Comparison of ENCODE assay signal across 9 cellular contexts in the genomic region with DNA sequence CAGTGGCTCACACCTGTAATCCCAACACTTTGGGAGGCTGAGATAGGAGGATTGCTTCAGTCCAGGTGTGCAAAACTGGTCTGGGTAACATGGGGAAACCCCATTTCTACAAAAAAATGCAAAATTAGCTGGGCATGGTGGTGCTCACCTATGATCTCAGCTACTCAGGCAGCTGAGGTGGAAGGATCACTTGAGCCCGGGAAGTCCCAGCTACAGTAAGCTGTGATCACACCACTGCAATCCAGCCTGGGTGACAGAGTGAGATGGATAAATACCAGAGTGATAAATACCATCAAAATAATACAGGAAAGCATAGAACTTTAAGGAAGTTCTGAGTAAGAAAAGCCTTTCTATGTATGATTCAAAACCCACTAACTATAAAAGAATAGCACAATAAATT. TPM values are rescaled to one million over a fixed set of nuclear protein-coding genes. Genes with fewer than 3 reads are reported as not detected.
DNase-seq lines count a peak whose midpoint lies in the region; ATAC-seq and TF ChIP-seq lines count a peak whose summit lies in the region.
"Had no signal": no experiment of that assay in that cellular context is flagged by ENCODE, and none has a peak within 500 bp of the region (broad histone marks: within the 10 kb centered on the region; RNA-seq: fewer than 3 reads in every experiment).

No MANE protein-coding gene starts in this region.

- H3T11ph ChIP-seq in H9 (ENCODE audit: low read length) = no peak overlapping the region

- H2AK5ac ChIP-seq in H9 (ENCODE audit: insufficient read length, low read length) = no peak overlapping the region

- H3K23me2 ChIP-seq in H9 (ENCODE audit: insufficient read length, low read depth, low read length, poor library complexity, severe bottlenecking) = no peaks in the 10 kb centered on the region

- no peak overlapping the region for H3K14ac ChIP-seq in H9 (ENCODE audit: insufficient read depth, low read length)

- H3K9me3 ChIP-seq in H9 (ENCODE audit: control insufficient read depth, low read depth, low read length) = peaks cover 17% of the 10 kb centered on the region

- peak overlapping the region; percentile 47 for H3K27ac Mint-ChIP-seq in activated T-cell treated with anti-CD3 and anti-CD28 coated beads, Interleukin-2, amount 50 U/mL, for 24 hours
- no peak overlapping the region for H3K27ac Mint-ChIP-seq in activated naive CD8-positive, alpha-beta T cell treated with anti-CD3 and anti-CD28 coated beads, Interleukin-2, amount 50 U/mL, for 24 hours
- H3K27ac Mint-ChIP-seq in stimulated activated effector memory CD8-positive, alpha-beta T cell treated with anti-CD3 and anti-CD28 coated beads, Interleukin-12 subunit alpha, Interleukin-12 subunit beta, amount 100 ng/mL, for 72 hours = no peak overlapping the region
- H3K27ac Mint-ChIP-seq in H9 = no peak overlapping the region

- no peak overlapping the region for H4K5ac ChIP-seq in H9 (ENCODE audit: insufficient read length, low read depth, low read length)

- peaks cover 3% of the 10 kb centered on the region for H3K79me1 ChIP-seq in H9 (ENCODE audit: insufficient read depth, low read depth, low read length, poor library complexity, severe bottlenecking)

- no peak overlapping the region for H3K9ac ChIP-seq in H9 (ENCODE audit: extremely low read depth, insufficient read length, low read length)

- H3K4me2 ChIP-seq in H9 (ENCODE audit: insufficient read depth, insufficient read length, low read length) = no peak overlapping the region

- no peak overlapping the region for H3K56ac ChIP-seq in H9 (ENCODE audit: insufficient read length, low read depth, low read length)

- no peak overlapping the region for H2AFZ ChIP-seq in H9 (ENCODE audit: low read length)

- H3K79me2 ChIP-seq in H9 (ENCODE audit: insufficient read depth, low read length) = peaks cover 1% of the 10 kb centered on the region; the same call in 1 of the 2 replicates

- H3K9me3 Mint-ChIP-seq in activated T-cell treated with anti-CD3 and anti-CD28 coated beads, Interleukin-2, amount 50 U/mL, for 24 hours = peaks cover 15% of the 10 kb centered on the region
- H3K9me3 Mint-ChIP-seq in activated naive CD8-positive, alpha-beta T cell treated with anti-CD3 and anti-CD28 coated beads, Interleukin-2, amount 50 U/mL, for 24 hours = peaks cover 11% of the 10 kb centered on the region
- H3K9me3 Mint-ChIP-seq in stimulated activated effector memory CD8-positive, alpha-beta T cell treated with anti-CD3 and anti-CD28 coated beads, Interleukin-12 subunit alpha, Interleukin-12 subunit beta, amount 100 ng/mL, for 72 hours = peaks cover 5% of the 10 kb centered on the region
- peaks cover 25 to 35% of the 10 kb centered on the region in 2 experiments for H3K9me3 Mint-ChIP-seq in H9

- no peaks in the 10 kb centered on the region for H3K4me1 ChIP-seq in H9 (ENCODE audit: insufficient read depth, low read length)

- ATAC-seq in HG02870 (IDR thresholded peaks at IDR 0.05; ENCODE audit: unreplicated experiment) (peak; percentile 50), GM21381 (IDR thresholded peaks at IDR 0.05; ENCODE audit: unreplicated experiment) (no peak)
- ATAC-seq in activated naive CD8-positive, alpha-beta T cell treated with anti-CD3 and anti-CD28 coated beads, Interleukin-2, amount 50 U/mL, for 24 hours = peak; percentile 95
- ATAC-seq in stimulated activated effector memory CD8-positive, alpha-beta T cell treated with anti-CD3 and anti-CD28 coated beads, Interleukin-12 subunit alpha, Interleukin-12 subunit beta, amount 100 ng/mL, for 72 hours = peak; percentile 95

- H2BK15ac ChIP-seq in H9 (ENCODE audit: low read depth, low read length) = no peak overlapping the region

- no peak overlapping the region for H3K4me3 Mint-ChIP-seq in activated T-cell treated with anti-CD3 and anti-CD28 coated beads, Interleukin-2, amount 50 U/mL, for 24 hours
- H3K4me3 Mint-ChIP-seq in activated naive CD8-positive, alpha-beta T cell treated with anti-CD3 and anti-CD28 coated beads, Interleukin-2, amount 50 U/mL, for 24 hours = no peak overlapping the region
- no peak overlapping the region for H3K4me3 Mint-ChIP-seq in stimulated activated effector memory CD8-positive, alpha-beta T cell treated with anti-CD3 and anti-CD28 coated beads, Interleukin-12 subunit alpha, Interleukin-12 subunit beta, amount 100 ng/mL, for 72 hours
- no peak overlapping the region for H3K4me3 Mint-ChIP-seq in H9

- no peak overlapping the region for H2BK5ac ChIP-seq in H9 (ENCODE audit: insufficient read length, low read length)

- no peak overlapping the region for H4K8ac ChIP-seq in H9 (replicated peaks; ENCODE audit: insufficient read length, low read depth, low read length)

- no CpG with 5 or more reads among the region's 1 CpG for WGBS in H9 (ENCODE audit: extremely low coverage, insufficient read length, low lambda C conversion rate)

- no peak overlapping the region for H2BK20ac ChIP-seq in H9 (ENCODE audit: low read depth, low read length, poor library complexity, severe bottlenecking)

- no peaks in the 10 kb centered on the region for H3K27me3 Mint-ChIP-seq in activated T-cell treated with anti-CD3 and anti-CD28 coated beads, Interleukin-2, amount 50 U/mL, for 24 hours
- no peaks in the 10 kb centered on the region for H3K27me3 Mint-ChIP-seq in activated naive CD8-positive, alpha-beta T cell treated with anti-CD3 and anti-CD28 coated beads, Interleukin-2, amount 50 U/mL, for 24 hours
- H3K27me3 Mint-ChIP-seq in H9 (ENCODE audit: low read depth) = no peaks in the 10 kb centered on the region

- no peak overlapping the region for H2BK120ac ChIP-seq in H9 (ENCODE audit: low read depth, low read length, poor library complexity, severe bottlenecking)

- no peak for TF ChIP-seq CTCF in H9 (conservative IDR thresholded peaks at IDR 0.05)

- H3K18ac ChIP-seq in H9 (ENCODE audit: insufficient read length, low read depth, low read length) = no peak overlapping the region

- no peaks in the 10 kb centered on the region for H3K27me3 ChIP-seq in H9 (ENCODE audit: insufficient read depth, low read length)
- H3K27me3 ChIP-seq: cardiac muscle cell had no signal

- peaks cover 35% of the 10 kb centered on the region for H3K36me3 Mint-ChIP-seq in activated T-cell treated with anti-CD3 and anti-CD28 coated beads, Interleukin-2, amount 50 U/mL, for 24 hours (ENCODE audit: low read depth)
- H3K36me3 Mint-ChIP-seq in activated naive CD8-positive, alpha-beta T cell treated with anti-CD3 and anti-CD28 coated beads, Interleukin-2, amount 50 U/mL, for 24 hours (ENCODE audit: low read depth) = peaks cover 13% of the 10 kb centered on the region
- peaks cover 9% of the 10 kb centered on the region for H3K36me3 Mint-ChIP-seq in stimulated activated effector memory CD8-positive, alpha-beta T cell treated with anti-CD3 and anti-CD28 coated beads, Interleukin-12 subunit alpha, Interleukin-12 subunit beta, amount 100 ng/mL, for 72 hours
- H3K36me3 Mint-ChIP-seq in H9 (ENCODE audit: insufficient read depth in 1 of 3, low read depth in 3 of 3) = peaks cover 31 to 45% (median 34%) of the 10 kb centered on the region in 3 experiments

- no peak overlapping the region for H2BK12ac ChIP-seq in H9 (ENCODE audit: insufficient read length, low read depth, low read length)

- H3K4ac ChIP-seq in H9 (ENCODE audit: low read depth, low read length) = no peak overlapping the region

- no peaks in the 10 kb centered on the region for H4K20me1 ChIP-seq in H9 (ENCODE audit: control insufficient read depth, insufficient read depth, insufficient read length)

- no peak overlapping the region for H3K23ac ChIP-seq in H9 (ENCODE audit: insufficient read length, low read depth, low read length)

- DNase-seq in activated T-cell treated with anti-CD3 and anti-CD28 coated beads, Interleukin-2, amount 50 U/mL, for 24 hours = no peak
- DNase-seq in activated T-cell treated with anti-CD3 and anti-CD28 coated beads, Interleukin-2, amount 50 U/mL, for 1 hour = no peak
- no peak for DNase-seq in activated naive CD8-positive, alpha-beta T cell treated with anti-CD3 and anti-CD28 coated beads, Interleukin-2, amount 50 U/mL, for 24 hours
- no peak for DNase-seq in stimulated activated effector memory CD8-positive, alpha-beta T cell treated with anti-CD3 and anti-CD28 coated beads, Interleukin-12 subunit alpha, Interleukin-12 subunit beta, amount 100 ng/mL, for 72 hours (ENCODE audit: low spot score in 2 of 2)
- DNase-seq in H9 = no peak
- no peak for DNase-seq in inferior parietal cortex (ENCODE audit: extremely low spot score)

- no peak overlapping the region for H3K27ac ChIP-seq in H9 (ENCODE audit: insufficient read length, low read depth, low read length)
- H3K27ac ChIP-seq: cardiac muscle cell had no signal

- peaks cover 48% of the 10 kb centered on the region for H3K4me1 Mint-ChIP-seq in activated T-cell treated with anti-CD3 and anti-CD28 coated beads, Interleukin-2, amount 50 U/mL, for 24 hours (ENCODE audit: low read depth)
- peaks cover 24% of the 10 kb centered on the region for H3K4me1 Mint-ChIP-seq in activated naive CD8-positive, alpha-beta T cell treated with anti-CD3 and anti-CD28 coated beads, Interleukin-2, amount 50 U/mL, for 24 hours
- peaks cover 42% of the 10 kb centered on the region for H3K4me1 Mint-ChIP-seq in stimulated activated effector memory CD8-positive, alpha-beta T cell treated with anti-CD3 and anti-CD28 coated beads, Interleukin-12 subunit alpha, Interleukin-12 subunit beta, amount 100 ng/mL, for 72 hours
- peaks cover 0 to 4% of the 10 kb centered on the region in 2 experiments; a peak in 1 of 4 replicates for H3K4me1 Mint-ChIP-seq in H9

- H4K91ac ChIP-seq in H9 (ENCODE audit: insufficient read length, low read depth, low read length) = no peak overlapping the region

RNA-seq across cellular contexts. Expression of gene LRBA, which starts 52.8 kb away (rescaled TPM):
- 52.6 and 55.3 TPM in 2 replicates for total RNA-seq in H9 (2021)
